1 cellular context compared by ENCODE assay signal in the genomic region with DNA sequence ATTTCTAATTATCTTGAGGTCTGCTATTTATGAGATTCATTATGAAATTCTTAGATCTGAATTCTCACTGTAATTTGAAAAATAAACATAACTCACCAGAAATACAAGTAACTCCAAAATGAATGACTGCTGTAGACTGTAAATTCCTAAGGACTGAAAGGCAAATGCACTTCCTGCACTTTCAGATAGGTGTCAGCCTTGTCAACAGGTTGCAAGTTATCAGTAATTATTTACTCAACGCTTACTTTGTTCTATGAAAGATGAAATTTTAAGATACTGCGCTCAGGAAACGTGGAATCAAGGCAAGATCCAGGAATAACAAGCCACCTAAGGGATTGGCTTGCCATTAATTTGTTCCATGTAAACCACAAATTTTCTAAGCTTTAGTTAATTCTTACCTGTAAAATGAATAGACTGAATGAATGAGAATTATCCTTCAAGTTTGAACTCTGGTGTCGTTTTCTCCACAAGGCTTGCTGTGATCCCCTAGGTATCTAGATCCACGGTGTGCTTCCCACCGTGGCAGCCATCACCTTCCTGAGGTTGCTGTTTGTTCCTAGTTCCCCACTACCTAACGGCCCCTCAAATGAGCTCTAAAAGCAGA.
TF ChIP-seq lines count a peak whose summit lies in the region.

No MANE protein-coding gene starts in this region.

TF ChIP-seq in WTC11, 78 proteins besides CTCF, POLR2A, EP300 and RAD21 (continued from another document):
- no peak for TF ChIP-seq RELA (CRISPR knock-in tag; IDR thresholded peaks at IDR 0.05; ENCODE audit: borderline replicate concordance)
- TF ChIP-seq ESRRA (CRISPR knock-in tag; IDR thresholded peaks at IDR 0.05; ENCODE audit: borderline replicate concordance), result no peak
- TF ChIP-seq, protein P1, sequence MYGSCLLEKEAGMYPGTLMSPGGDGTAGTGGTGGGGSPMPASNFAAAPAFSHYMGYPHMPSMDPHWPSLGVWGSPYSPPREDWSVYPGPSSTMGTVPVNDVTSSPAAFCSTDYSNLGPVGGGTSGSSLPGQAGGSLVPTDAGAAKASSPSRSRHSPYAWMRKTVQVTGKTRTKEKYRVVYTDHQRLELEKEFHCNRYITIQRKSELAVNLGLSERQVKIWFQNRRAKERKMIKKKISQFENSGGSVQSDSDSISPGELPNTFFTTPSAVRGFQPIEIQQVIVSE (CRISPR knock-in tag; IDR thresholded peaks at IDR 0.05; ENCODE audit: borderline replicate concordance), result no peak
- TF ChIP-seq GTF2I (CRISPR knock-in tag; conservative IDR thresholded peaks at IDR 0.05), result no peak
- TF ChIP-seq, protein P2, sequence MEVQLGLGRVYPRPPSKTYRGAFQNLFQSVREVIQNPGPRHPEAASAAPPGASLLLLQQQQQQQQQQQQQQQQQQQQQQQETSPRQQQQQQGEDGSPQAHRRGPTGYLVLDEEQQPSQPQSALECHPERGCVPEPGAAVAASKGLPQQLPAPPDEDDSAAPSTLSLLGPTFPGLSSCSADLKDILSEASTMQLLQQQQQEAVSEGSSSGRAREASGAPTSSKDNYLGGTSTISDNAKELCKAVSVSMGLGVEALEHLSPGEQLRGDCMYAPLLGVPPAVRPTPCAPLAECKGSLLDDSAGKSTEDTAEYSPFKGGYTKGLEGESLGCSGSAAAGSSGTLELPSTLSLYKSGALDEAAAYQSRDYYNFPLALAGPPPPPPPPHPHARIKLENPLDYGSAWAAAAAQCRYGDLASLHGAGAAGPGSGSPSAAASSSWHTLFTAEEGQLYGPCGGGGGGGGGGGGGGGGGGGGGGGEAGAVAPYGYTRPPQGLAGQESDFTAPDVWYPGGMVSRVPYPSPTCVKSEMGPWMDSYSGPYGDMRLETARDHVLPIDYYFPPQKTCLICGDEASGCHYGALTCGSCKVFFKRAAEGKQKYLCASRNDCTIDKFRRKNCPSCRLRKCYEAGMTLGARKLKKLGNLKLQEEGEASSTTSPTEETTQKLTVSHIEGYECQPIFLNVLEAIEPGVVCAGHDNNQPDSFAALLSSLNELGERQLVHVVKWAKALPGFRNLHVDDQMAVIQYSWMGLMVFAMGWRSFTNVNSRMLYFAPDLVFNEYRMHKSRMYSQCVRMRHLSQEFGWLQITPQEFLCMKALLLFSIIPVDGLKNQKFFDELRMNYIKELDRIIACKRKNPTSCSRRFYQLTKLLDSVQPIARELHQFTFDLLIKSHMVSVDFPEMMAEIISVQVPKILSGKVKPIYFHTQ (CRISPR knock-in tag; IDR thresholded peaks at IDR 0.05), result no peak
